8 cellular contexts compared by ENCODE assay signal in the genomic region with DNA sequence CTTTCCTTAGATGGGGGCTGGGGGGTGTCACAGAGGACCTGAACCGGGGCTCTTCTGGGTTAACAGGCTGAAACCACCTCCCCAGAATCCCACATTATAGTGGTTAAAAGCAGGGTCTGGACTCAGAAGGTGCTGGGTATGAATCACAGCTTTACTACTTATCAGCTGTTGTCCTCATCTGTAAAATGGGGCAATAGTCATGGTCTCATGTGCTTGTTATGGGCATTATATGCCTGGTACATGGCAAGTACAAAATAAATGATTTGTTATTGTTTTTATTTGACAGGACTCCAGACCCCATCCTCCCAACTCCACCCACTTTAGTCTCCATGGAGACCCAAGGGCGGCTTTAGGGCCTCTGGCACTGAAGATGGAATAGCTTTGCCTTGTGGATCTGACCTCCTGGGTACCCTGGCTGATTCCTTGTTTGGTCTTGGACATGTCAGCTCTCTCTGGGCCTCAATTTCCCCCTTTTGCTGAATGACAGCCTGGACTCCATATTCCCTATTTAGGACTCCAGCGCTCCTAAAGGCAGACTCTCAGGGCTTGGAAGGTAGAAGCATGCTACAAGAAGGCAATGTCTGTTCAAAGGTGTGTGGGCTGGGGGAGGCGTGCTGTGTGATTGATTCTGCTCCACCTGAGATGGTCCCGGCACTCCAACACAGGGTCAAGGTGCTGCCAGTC. TPM values are rescaled to one million over a fixed set of nuclear protein-coding genes. Genes with fewer than 3 reads are reported as not detected.
DNase-seq lines count a peak whose midpoint lies in the region; ATAC-seq, FAIRE-seq and TF ChIP-seq lines count a peak whose summit lies in the region.

No MANE protein-coding gene starts in this region.

- in situ Hi-C loops in astrocyte of the spinal cord (cut with HindIII; ENCODE audit: low sequenced_read_pairs) = no loop called here

- no peak for ATAC-seq in stimulated activated naive CD8-positive, alpha-beta T cell treated with anti-CD3 and anti-CD28 coated beads, Interleukin-15, Interleukin-2, amounts not matched to agents 100 U/mL and 50 U/mL, for 24 hours
- ATAC-seq in lung (ENCODE audit: insufficient read depth, low FRiP score) (no peak), GM18861 (IDR thresholded peaks at IDR 0.05; ENCODE audit: unreplicated experiment) (no peak)

- 32 to 33% methylated on average over 5 of the region's 5 CpGs for WGBS in lung, 2 donors

- H3K36me3 Mint-ChIP-seq in stimulated activated naive CD8-positive, alpha-beta T cell treated with anti-CD3 and anti-CD28 coated beads, Interleukin-15, Interleukin-2, amounts not matched to agents 100 ng/mL and 50 ng/mL, for 24 hours (ENCODE audit: low read depth) = peaks cover 3% of the 10 kb centered on the region

- H3K27me3 ChIP-seq in lung (ENCODE audit: control insufficient read depth, insufficient read depth) (no peaks in the 10 kb centered on the region), vagina (no peaks in the 10 kb centered on the region)

- peak overlapping the region; percentile 92 for H3K4me3 Mint-ChIP-seq in stimulated activated naive CD8-positive, alpha-beta T cell treated with anti-CD3 and anti-CD28 coated beads, Interleukin-15, Interleukin-2, amounts not matched to agents 100 ng/mL and 50 ng/mL, for 24 hours

- peaks cover 7 to 14% of the 10 kb centered on the region in 2 donors for H3K4me1 ChIP-seq in lung (ENCODE audit: control insufficient read depth in 2 of 2, insufficient read depth in 2 of 2, low read length in 2 of 2)
- peaks cover 53% of the 10 kb centered on the region for H3K4me1 ChIP-seq in vagina

- peak overlapping the region; percentile 55 for H3K27ac Mint-ChIP-seq in stimulated activated naive CD8-positive, alpha-beta T cell treated with anti-CD3 and anti-CD28 coated beads, Interleukin-15, Interleukin-2, amounts not matched to agents 100 ng/mL and 50 ng/mL, for 24 hours

- no peaks in the 10 kb centered on the region for H3K27me3 Mint-ChIP-seq in stimulated activated naive CD8-positive, alpha-beta T cell treated with anti-CD3 and anti-CD28 coated beads, Interleukin-15, Interleukin-2, amounts not matched to agents 100 ng/mL and 50 ng/mL, for 24 hours

- H3K4me3 ChIP-seq in astrocyte of the spinal cord (ENCODE audit: low read depth, low read length) = peak overlapping the region; percentile 83
- H3K4me3 ChIP-seq in lung = peak overlapping the region; percentile 63
- H3K4me3 ChIP-seq in vagina = peak overlapping the region; percentile 64 to 90

- H3K9me3 ChIP-seq in lung (ENCODE audit: control insufficient read depth in 2 of 2, insufficient read depth in 1 of 2, low read length in 1 of 2) = no peaks in the 10 kb centered on the region
- H3K9me3 ChIP-seq in vagina = no peaks in the 10 kb centered on the region

- TF ChIP-seq POLR2A in vagina (IDR thresholded peaks at IDR 0.05) = no peak

- H3K4me1 Mint-ChIP-seq in stimulated activated naive CD8-positive, alpha-beta T cell treated with anti-CD3 and anti-CD28 coated beads, Interleukin-15, Interleukin-2, amounts not matched to agents 100 ng/mL and 50 ng/mL, for 24 hours (ENCODE audit: low read depth) = peaks cover 37% of the 10 kb centered on the region

- intact Hi-C loops in vagina (cut with DNase I) = loop anchor here (5.0 kb wide), 1 partner anchor 38 kb away; no protein-coding TSS in a partner anchor

- FAIRE-seq in D721Med (lab: Jason Lieb, UNC) = no peak

- H3K36me3 ChIP-seq in lung (ENCODE audit: control insufficient read depth in 2 of 2, insufficient read depth in 2 of 2, low read length in 2 of 2) (no peaks in the 10 kb centered on the region), vagina (no peaks in the 10 kb centered on the region)

- peak overlapping the region; percentile 71 to 89 for H3K27ac ChIP-seq in lung (ENCODE audit: low read depth in 1 of 2, low read length in 1 of 2)
- peak overlapping the region; percentile 97 for H3K27ac ChIP-seq in vagina

- no peaks in the 10 kb centered on the region for H3K9me3 Mint-ChIP-seq in stimulated activated naive CD8-positive, alpha-beta T cell treated with anti-CD3 and anti-CD28 coated beads, Interleukin-15, Interleukin-2, amounts not matched to agents 100 ng/mL and 50 ng/mL, for 24 hours

- TF ChIP-seq CTCF in astrocyte of the spinal cord (IDR thresholded peaks at IDR 0.05; ENCODE audit: low read depth, low read length) (no peak), lung (IDR thresholded peaks at IDR 0.05; ENCODE audit: control extremely low read depth, extremely low read depth) (no peak), vagina (IDR thresholded peaks at IDR 0.05) (no peak), D721Med (IDR thresholded peaks at IDR 0.05; ENCODE audit: insufficient read depth, missing control alignments) (no peak)

- DNase-seq in stimulated activated naive CD8-positive, alpha-beta T cell treated with anti-CD3 and anti-CD28 coated beads, Interleukin-15, Interleukin-2, amounts not matched to agents 100 U/mL and 50 U/mL, for 24 hours = no peak
- DNase-seq in astrocyte of the spinal cord (ENCODE audit: low read depth, low spot score) = no peak
- DNase-seq in lung (ENCODE audit: low spot score) = no peak
- DNase-seq in vagina (ENCODE audit: extremely low spot score in 2 of 2) = no peak
- DNase-seq in D721Med (ENCODE audit: insufficient read length, low spot score) = no peak
- DNase-seq in RPMI8226 = no peak

RNA-seq across cellular contexts. Expression of a gene that starts 0.8 kb away (rescaled TPM):
- total RNA-seq in lung (100 to 1,000 TPM in 1 of 2 donors, 10 to 100 TPM in 1; 92.6 to 101 TPM), vagina (199 TPM)
- polyA plus RNA-seq in lung = 10 to 100 TPM; 30.8 to 36.8 TPM

RNA-seq across cellular contexts. Expression of a gene that starts 27.1 kb away (rescaled TPM):
- total RNA-seq in lung (100 to 1,000 TPM in 1 of 2 donors, 10 to 100 TPM in 1; 26.6 to 156 TPM), vagina (941 TPM)
- 100 to 1,000 TPM; 138 to 159 TPM for polyA plus RNA-seq in lung

RNA-seq across cellular contexts. Expression of a gene that starts 42.5 kb away (rescaled TPM):
- 1 to 10 TPM; 1.3 to 6.5 TPM for total RNA-seq in lung
- polyA plus RNA-seq in lung = 1 to 10 TPM; 1.2 to 2.9 TPM
- total RNA-seq in vagina = 5.9 TPM
